8 cellular contexts compared by ENCODE assay signal in genomic region chr15:45402955-45403892, GRCh38. TPM values are rescaled to one million over a fixed set of nuclear protein-coding genes. Genes with fewer than 3 reads are reported as not detected.
DNase-seq lines count a peak whose midpoint lies in the region; ATAC-seq and TF ChIP-seq lines count a peak whose summit lies in the region.

No MANE protein-coding gene starts in this region.

- peak overlapping the region; percentile 85 for H4K12ac ChIP-seq in trophoblast cell (ENCODE audit: low read depth, low read length)

- H3K79me1 ChIP-seq in trophoblast cell (ENCODE audit: low read length): peaks cover 9% of the 10 kb centered on the region

- peak overlapping the region; percentile 91 for H3K9ac ChIP-seq in trophoblast cell (ENCODE audit: low read length)

- H3K4me1 ChIP-seq in trophoblast cell (ENCODE audit: control insufficient read depth in 1 of 2, insufficient read depth in 2 of 2, low read length in 2 of 2): no peaks in the 10 kb centered on the region

- no peak overlapping the region for H2BK120ac ChIP-seq in trophoblast cell (ENCODE audit: insufficient read depth, low read length, poor library complexity)

- peaks cover 5 to 6% of the 10 kb centered on the region in 2 experiments for H3K36me3 ChIP-seq in trophoblast cell (ENCODE audit: control insufficient read depth in 1 of 2, insufficient read depth in 2 of 2, low read length in 2 of 2)

- H3K9me3 Mint-ChIP-seq in glutamatergic neuron (ENCODE audit: unreplicated experiment): peaks cover 7% of the 10 kb centered on the region

- peaks cover 2% of the 10 kb centered on the region for H3K27me3 Mint-ChIP-seq in glutamatergic neuron (ENCODE audit: unreplicated experiment)

- no CpG with 5 or more reads among the region's 79 CpGs for WGBS in trophoblast cell (ENCODE audit: extremely low coverage, insufficient coverage, insufficient read length)

- ATAC-seq in HG02798 (IDR thresholded peaks at IDR 0.05; ENCODE audit: poor library complexity, unreplicated experiment): peak; percentile 27

- H3K4me3 ChIP-seq in trophoblast cell (ENCODE audit: low read depth, low read length): peak overlapping the region; percentile 95

- H3K18ac ChIP-seq in trophoblast cell (ENCODE audit: low read length): peak overlapping the region; percentile 12

- peak overlapping the region; percentile 9 for H3K4ac ChIP-seq in trophoblast cell (ENCODE audit: low read depth, low read length)

- peak overlapping the region; percentile 90 for H3K4me3 Mint-ChIP-seq in glutamatergic neuron (ENCODE audit: unreplicated experiment)

- H2BK12ac ChIP-seq in trophoblast cell (ENCODE audit: low read length): no peak overlapping the region

- H4K8ac ChIP-seq in trophoblast cell (ENCODE audit: low read depth, low read length): peak overlapping the region; percentile 91

- H3K27ac Mint-ChIP-seq in glutamatergic neuron (ENCODE audit: unreplicated experiment): peak overlapping the region; percentile 52

- no peaks in the 10 kb centered on the region for H3K27me3 ChIP-seq in trophoblast cell (ENCODE audit: insufficient read depth, low read length)

- H4K91ac ChIP-seq in trophoblast cell (ENCODE audit: low read depth, low read length): peak overlapping the region; percentile 60

- no peak overlapping the region for H2AK5ac ChIP-seq in trophoblast cell (ENCODE audit: low read length)

- peak overlapping the region; percentile 85 for H3K4me2 ChIP-seq in trophoblast cell (ENCODE audit: low read length)

- no peak overlapping the region for H2BK5ac ChIP-seq in trophoblast cell (ENCODE audit: low read depth, low read length, poor library complexity)

- no peaks in the 10 kb centered on the region for H3K9me3 ChIP-seq in trophoblast cell (ENCODE audit: insufficient read depth, low read depth, low read length)

- TF ChIP-seq CTCF in glutamatergic neuron (IDR thresholded peaks at IDR 0.05; ENCODE audit: partially characterized antibody, unreplicated experiment): no peak

- H3K23ac ChIP-seq in trophoblast cell (ENCODE audit: low read length): no peak overlapping the region

- DNase-seq in NCI-H2081 (lab: John Stamatoyannopoulos, UW) (peak; percentile 19 to 41), NCI-H2081 treated with DMSO at 0.1 percent for 48 hours (lab: John Stamatoyannopoulos, UW) (no peak), NCI-H526 treated with DMSO at 0.1 percent for 48 hours (lab: John Stamatoyannopoulos, UW) (peak; percentile 51), activated gamma-delta T cell (lab: John Stamatoyannopoulos, UW) (peak; percentile 27), glutamatergic neuron (peak; percentile 57), trophoblast cell (peak; percentile 53 to 71), NCI-H187 (lab: John Stamatoyannopoulos, UW) (no peak)

- peak overlapping the region; percentile 59 for H3K14ac ChIP-seq in trophoblast cell (ENCODE audit: low read length)

- H3K79me2 ChIP-seq in trophoblast cell (ENCODE audit: control insufficient read depth, insufficient read depth, low read length, poor library complexity): peaks cover 10% of the 10 kb centered on the region

- H3K27ac ChIP-seq in trophoblast cell (ENCODE audit: low read depth, low read length): no peak overlapping the region

- H3K4me1 Mint-ChIP-seq in glutamatergic neuron (ENCODE audit: low read depth, unreplicated experiment): no peaks in the 10 kb centered on the region

- H3K36me3 Mint-ChIP-seq in glutamatergic neuron (ENCODE audit: unreplicated experiment): no peaks in the 10 kb centered on the region

- H2AFZ ChIP-seq in trophoblast cell (ENCODE audit: insufficient read depth, low read length, poor library complexity): peak overlapping the region; percentile 53

RNA-seq across cellular contexts. Expression of gene GATM, which starts 24.9 kb away (rescaled TPM):
- total RNA-seq in glutamatergic neuron (ENCODE audit: unreplicated experiment): 51.2 TPM
- polyA plus RNA-seq in trophoblast cell (2013): 0.53 TPM in 2 replicates

Comparison
In these comparisons a context has a peak if more than half of its experiments do, and no peak if none do; other contexts are left out.
1. DNase-seq: peak in NCI-H2081 (2 of 2), NCI-H526 treated with DMSO at 0.1 percent for 48 hours (single experiment), activated gamma-delta T cell (single experiment), glutamatergic neuron (single experiment) and trophoblast cell (2 of 2); none in NCI-H2081 treated with DMSO at 0.1 percent for 48 hours (single experiment) and NCI-H187 (0 of 2).